In genomic region chr4:48215977-48216376, GRCh38 we compare ENCODE assay signal across 1 cellular context.
TF ChIP-seq lines count a peak whose summit lies in the region.

No MANE protein-coding gene starts in this region.

TF ChIP-seq in HEK293, 187 proteins besides CTCF, POLR2A, EP300 and RAD21:
- TF ChIP-seq, protein P1, sequence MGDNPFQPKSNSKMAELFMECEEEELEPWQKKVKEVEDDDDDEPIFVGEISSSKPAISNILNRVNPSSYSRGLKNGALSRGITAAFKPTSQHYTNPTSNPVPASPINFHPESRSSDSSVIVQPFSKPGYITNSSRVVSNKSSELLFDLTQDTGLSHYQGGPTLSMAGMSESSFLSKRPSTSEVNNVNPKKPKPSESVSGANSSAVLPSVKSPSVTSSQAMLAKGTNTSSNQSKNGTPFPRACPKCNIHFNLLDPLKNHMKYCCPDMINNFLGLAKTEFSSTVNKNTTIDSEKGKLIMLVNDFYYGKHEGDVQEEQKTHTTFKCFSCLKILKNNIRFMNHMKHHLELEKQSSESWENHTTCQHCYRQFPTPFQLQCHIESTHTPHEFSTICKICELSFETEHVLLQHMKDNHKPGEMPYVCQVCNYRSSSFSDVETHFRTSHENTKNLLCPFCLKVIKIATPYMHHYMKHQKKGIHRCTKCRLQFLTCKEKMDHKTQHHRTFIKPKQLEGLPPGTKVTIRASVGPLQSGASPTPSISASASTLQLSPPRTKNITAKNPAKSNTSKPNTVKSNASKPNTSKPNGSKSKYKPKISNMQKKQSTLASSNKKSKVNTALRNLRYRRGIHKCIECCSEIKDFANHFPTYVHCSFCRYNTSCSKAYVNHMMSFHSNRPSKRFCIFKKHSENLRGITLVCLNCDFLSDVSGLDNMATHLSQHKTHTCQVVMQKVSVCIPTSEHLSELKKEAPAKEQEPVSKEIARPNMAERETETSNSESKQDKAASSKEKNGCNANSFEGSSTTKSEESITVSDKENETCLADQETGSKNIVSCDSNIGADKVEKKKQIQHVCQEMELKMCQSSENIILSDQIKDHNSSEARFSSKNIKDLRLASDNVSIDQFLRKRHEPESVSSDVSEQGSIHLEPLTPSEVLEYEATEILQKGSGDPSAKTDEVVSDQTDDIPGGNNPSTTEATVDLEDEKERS (tag by site-specific recombination; IDR thresholded peaks at IDR 0.05), result no peak
- TF ChIP-seq PRDM10 (tag by site-specific recombination; IDR thresholded peaks at IDR 0.05) (no peak), ZNF623 (tag by site-specific recombination; IDR thresholded peaks at IDR 0.05) (peak; percentile 68), ZNF2 (tag by site-specific recombination; IDR thresholded peaks at IDR 0.05) (no peak), GLIS1 (tag by site-specific recombination; IDR thresholded peaks at IDR 0.05) (no peak), HOXC10 (CRISPR knock-in tag; IDR thresholded peaks at IDR 0.05) (no peak), SETDB1 (IDR thresholded peaks at IDR 0.05; ENCODE audit: insufficient read length, low read length) (no peak), ZFP3 (tag by site-specific recombination; IDR thresholded peaks at IDR 0.05; ENCODE audit: low read depth) (no peak)
